13 cellular contexts compared by ENCODE assay signal in the genomic region with DNA sequence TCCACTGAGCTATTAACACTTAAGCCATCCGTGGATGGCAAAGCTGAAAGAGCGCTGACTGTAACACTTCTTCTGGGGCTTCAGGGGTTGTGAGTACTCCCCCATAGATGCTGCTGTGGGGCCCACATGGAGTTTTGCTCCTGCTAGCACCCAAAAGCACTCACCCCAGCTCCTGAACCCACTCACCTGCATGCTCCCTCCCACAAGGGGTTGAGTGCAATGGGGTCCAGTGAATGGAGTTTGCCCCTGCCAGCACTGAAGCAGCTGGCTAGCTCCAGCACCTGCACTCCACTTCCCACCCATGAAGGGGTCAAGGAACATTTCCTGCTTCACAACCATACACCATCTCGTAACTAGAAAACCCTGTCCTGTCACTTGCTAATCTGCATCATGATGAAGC.
DNase-seq lines count a peak whose midpoint lies in the region; ATAC-seq and TF ChIP-seq lines count a peak whose summit lies in the region.
"Had no signal": no experiment of that assay in that cellular context is flagged by ENCODE, and none has a peak within 500 bp of the region (broad histone marks: within the 10 kb centered on the region; RNA-seq: fewer than 3 reads in every experiment).

No MANE protein-coding gene starts in this region.

- WGBS in heart right ventricle, 2 donors: 74 to 81% methylated on average over 3 of the region's 3 CpGs

- peaks cover 0 to 13% (median 0%) of the 10 kb centered on the region in 9 donors for H3K4me1 ChIP-seq in heart right ventricle
- H3K4me1 ChIP-seq: parathyroid adenoma, stomach had no signal

- H3K4me1 Mint-ChIP-seq in activated naive CD4-positive, alpha-beta T cell treated with anti-CD3 and anti-CD28 coated beads, Interleukin-2, amount 50 U/mL, for 24 hours: peaks cover 89% of the 10 kb centered on the region

- H3K36me3 Mint-ChIP-seq in activated naive CD4-positive, alpha-beta T cell treated with anti-CD3 and anti-CD28 coated beads, Interleukin-2, amount 50 U/mL, for 24 hours: peaks cover 4% of the 10 kb centered on the region
- H3K36me3 Mint-ChIP-seq: CD8-positive, alpha-beta T cell had no signal

- intact Hi-C loops in heart right ventricle (cut with DNase I): no loop called here

- H3K9me3 Mint-ChIP-seq in activated naive CD4-positive, alpha-beta T cell treated with anti-CD3 and anti-CD28 coated beads, Interleukin-2, amount 50 U/mL, for 24 hours: no peaks in the 10 kb centered on the region
- H3K9me3 Mint-ChIP-seq: CD8-positive, alpha-beta T cell; central memory CD8-positive, alpha-beta T cell had no signal

- no peaks in the 10 kb centered on the region for H3K27me3 ChIP-seq in heart right ventricle
- H3K27me3 ChIP-seq: stomach had no signal

- H3K27me3 Mint-ChIP-seq in activated naive CD4-positive, alpha-beta T cell treated with anti-CD3 and anti-CD28 coated beads, Interleukin-2, amount 50 U/mL, for 24 hours: no peaks in the 10 kb centered on the region
- H3K27me3 Mint-ChIP-seq: central memory CD8-positive, alpha-beta T cell had no signal

- no peaks in the 10 kb centered on the region for H3K36me3 ChIP-seq in heart right ventricle
- H3K36me3 ChIP-seq: stomach had no signal

- DNase-seq in cerebellum (ENCODE audit: low spot score): no peak
- DNase-seq in KBM-7: no peak
- no peak for DNase-seq in heart right ventricle
- DNase-seq in HEK293T (ENCODE audit: extremely low spot score): no peak
- DNase-seq: CD8-positive, alpha-beta T cell; stimulated activated CD4-positive, alpha-beta T cell treated with anti-CD3 and anti-CD28 coated beads, Interleukin-2, amount 100 ng/mL, for 24 hours; stomach had no signal

- H3K27ac ChIP-seq in heart right ventricle: no peak overlapping the region
- H3K27ac ChIP-seq: parathyroid adenoma, stomach had no signal

- H3K9me3 ChIP-seq in heart right ventricle: peaks cover 0 to 13% (median 0%) of the 10 kb centered on the region in 11 donors

- in situ Hi-C loops in KBM-7 (cut with MboI; ENCODE audit: low pct_unique_long_range_greater_than_20kb, low sequenced_read_pairs): no loop called here

- CTCF ChIA-PET in HEK293T (lab: Yijun Ruan, JAX): no interaction called here

- no peak overlapping the region for H3K4me3 ChIP-seq in heart right ventricle
- H3K4me3 ChIP-seq: stomach had no signal

- H3K27ac Mint-ChIP-seq in activated naive CD4-positive, alpha-beta T cell treated with anti-CD3 and anti-CD28 coated beads, Interleukin-2, amount 50 U/mL, for 24 hours: peak overlapping the region; percentile 93

- H3K4me3 Mint-ChIP-seq in activated naive CD4-positive, alpha-beta T cell treated with anti-CD3 and anti-CD28 coated beads, Interleukin-2, amount 50 U/mL, for 24 hours: peak overlapping the region; percentile 74
- H3K4me3 Mint-ChIP-seq: CD8-positive, alpha-beta T cell; central memory CD8-positive, alpha-beta T cell had no signal

- ATAC-seq in GM18867 (IDR thresholded peaks at IDR 0.05; ENCODE audit: unreplicated experiment): peak; percentile 23
- peak; percentile 19 for ATAC-seq in GM21367 (IDR thresholded peaks at IDR 0.05; ENCODE audit: unreplicated experiment)
- ATAC-seq in HG03097 (IDR thresholded peaks at IDR 0.05; ENCODE audit: low FRiP score, unreplicated experiment): peak; percentile 9
- no peak for ATAC-seq in heart right ventricle
- ATAC-seq: CD8-positive, alpha-beta T cell had no signal

- no peak for TF ChIP-seq CTCF in heart right ventricle (IDR thresholded peaks at IDR 0.05)

- POLR2A ChIA-PET in HEK293T (lab: Yijun Ruan, JAX): no interaction called here

TF ChIP-seq in HEK293T, 16 proteins besides CTCF, POLR2A, EP300 and RAD21:
- no peak for TF ChIP-seq L3MBTL2 (conservative IDR thresholded peaks at IDR 0.05)
- TF ChIP-seq LEF1 (IDR thresholded peaks at IDR 0.05; ENCODE audit: borderline replicate concordance): no peak
- no peak for TF ChIP-seq BHLHE40 (IDR thresholded peaks at IDR 0.05; ENCODE audit: borderline replicate concordance)
- no peak for TF ChIP-seq FOXA1 (IDR thresholded peaks at IDR 0.05)
- TF ChIP-seq SP1 (IDR thresholded peaks at IDR 0.05): no peak
- no peak for TF ChIP-seq ELF4 (IDR thresholded peaks at IDR 0.05)
- TF ChIP-seq ARNT (IDR thresholded peaks at IDR 0.05): no peak
- no peak for TF ChIP-seq SUZ12 (IDR thresholded peaks at IDR 0.05)
- no peak for TF ChIP-seq FOXK2 (IDR thresholded peaks at IDR 0.05)
- no peak for TF ChIP-seq TARDBP (IDR thresholded peaks at IDR 0.05)
- no peak for TF ChIP-seq NFRKB (IDR thresholded peaks at IDR 0.05)
- no peak for TF ChIP-seq FOXM1 (IDR thresholded peaks at IDR 0.05; ENCODE audit: borderline replicate concordance)
- no peak for TF ChIP-seq ZNF384 (IDR thresholded peaks at IDR 0.05)
- TF ChIP-seq, protein P1, sequence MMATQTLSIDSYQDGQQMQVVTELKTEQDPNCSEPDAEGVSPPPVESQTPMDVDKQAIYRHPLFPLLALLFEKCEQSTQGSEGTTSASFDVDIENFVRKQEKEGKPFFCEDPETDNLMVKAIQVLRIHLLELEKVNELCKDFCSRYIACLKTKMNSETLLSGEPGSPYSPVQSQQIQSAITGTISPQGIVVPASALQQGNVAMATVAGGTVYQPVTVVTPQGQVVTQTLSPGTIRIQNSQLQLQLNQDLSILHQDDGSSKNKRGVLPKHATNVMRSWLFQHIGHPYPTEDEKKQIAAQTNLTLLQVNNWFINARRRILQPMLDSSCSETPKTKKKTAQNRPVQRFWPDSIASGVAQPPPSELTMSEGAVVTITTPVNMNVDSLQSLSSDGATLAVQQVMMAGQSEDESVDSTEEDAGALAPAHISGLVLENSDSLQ (IDR thresholded peaks at IDR 0.05): no peak
- no peak for TF ChIP-seq HDGF (IDR thresholded peaks at IDR 0.05; ENCODE audit: borderline replicate concordance)

Comparison
In these comparisons a context has a peak if more than half of its experiments do, and no peak if none do; other contexts are left out.
1. ATAC-seq: peak in GM18867 (single experiment), GM21367 (single experiment) and HG03097 (single experiment); none in heart right ventricle (0 of 8).